1 cellular context compared by ENCODE assay signal in genomic region chr2:62920070-62920469, GRCh38.
TF ChIP-seq lines count a peak whose summit lies in the region.

No MANE protein-coding gene starts in this region.

TF ChIP-seq in K562, 482 proteins besides CTCF, POLR2A, EP300 and RAD21 (continued from another document and continues in another):
- TF ChIP-seq MGA (IDR thresholded peaks at IDR 0.05) (no peak), TRIM24 (IDR thresholded peaks at IDR 0.05) (peak; percentile 76 to 86; a peak in 3 of 4 replicates), GATAD2B (IDR thresholded peaks at IDR 0.05; ENCODE audit: borderline replicate concordance) (0 out of 2 replicates have a peak, but pooled peaks have one; percentile 53), CBFA2T2 (conservative IDR thresholded peaks at IDR 0.05) (peak; percentile 65), PTTG1 (tag; IDR thresholded peaks at IDR 0.05; ENCODE audit: low read depth) (no peak), RUNX1 (IDR thresholded peaks at IDR 0.05; ENCODE audit: low read depth) (no peak), NFYB (IDR thresholded peaks at IDR 0.05; ENCODE audit: extremely low read depth, insufficient read length) (no peak), SMC3 (conservative IDR thresholded peaks at IDR 0.05; ENCODE audit: insufficient read depth, low read depth, low read length) (no peak), ZNF778 (CRISPR knock-in tag; IDR thresholded peaks at IDR 0.05) (no peak), ZNF280B (CRISPR knock-in tag; IDR thresholded peaks at IDR 0.05) (no peak), CEBPG (CRISPR knock-in tag; IDR thresholded peaks at IDR 0.05) (no peak), CEBPG (tag; conservative IDR thresholded peaks at IDR 0.05 in 1 of 2, IDR thresholded peaks at IDR 0.05 in 1 of 2) (no peak), CC2D1A (IDR thresholded peaks at IDR 0.05) (peak; percentile 57; the same call in 1 of the 2 replicates), KDM1A (IDR thresholded peaks at IDR 0.05) (peak; percentile 12 to 43; a peak in 3 of 4 replicates), MBD1 (CRISPR knock-in tag; IDR thresholded peaks at IDR 0.05) (no peak), THRB (CRISPR knock-in tag; conservative IDR thresholded peaks at IDR 0.05) (no peak), TAL1 (IDR thresholded peaks at IDR 0.05) (peak; percentile 54), ZBTB49 (CRISPR knock-in tag; IDR thresholded peaks at IDR 0.05; ENCODE audit: borderline replicate concordance) (no peak), ZNF644 (tag; IDR thresholded peaks at IDR 0.05; ENCODE audit: low read depth) (no peak), ZSCAN29 (IDR thresholded peaks at IDR 0.05) (no peak), E2F3 (CRISPR knock-in tag; IDR thresholded peaks at IDR 0.05) (no peak), POLR2G (IDR thresholded peaks at IDR 0.05; ENCODE audit: low read depth, low read length) (no peak), SIRT6 (IDR thresholded peaks at IDR 0.05; ENCODE audit: low read depth, low read length) (no peak)
- TF ChIP-seq, protein P1, sequence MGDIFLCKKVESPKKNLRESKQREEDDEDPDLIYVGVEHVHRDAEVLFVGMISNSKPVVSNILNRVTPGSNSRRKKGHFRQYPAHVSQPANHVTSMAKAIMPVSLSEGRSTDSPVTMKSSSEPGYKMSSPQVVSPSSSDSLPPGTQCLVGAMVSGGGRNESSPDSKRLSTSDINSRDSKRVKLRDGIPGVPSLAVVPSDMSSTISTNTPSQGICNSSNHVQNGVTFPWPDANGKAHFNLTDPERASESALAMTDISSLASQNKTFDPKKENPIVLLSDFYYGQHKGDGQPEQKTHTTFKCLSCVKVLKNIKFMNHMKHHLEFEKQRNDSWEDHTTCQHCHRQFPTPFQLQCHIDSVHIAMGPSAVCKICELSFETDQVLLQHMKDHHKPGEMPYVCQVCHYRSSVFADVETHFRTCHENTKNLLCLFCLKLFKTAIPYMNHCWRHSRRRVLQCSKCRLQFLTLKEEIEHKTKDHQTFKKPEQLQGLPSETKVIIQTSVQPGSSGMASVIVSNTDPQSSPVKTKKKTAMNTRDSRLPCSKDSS (IDR thresholded peaks at IDR 0.05; ENCODE audit: low read depth, partially characterized antibody): peak; percentile 14
